ENCODE assay signal across 9 cellular contexts in genomic region chr11:96113100-96113710, GRCh38.
A peak's percentile ranks its signal among the peaks of the same experiment; 100 is the strongest.
DNase-seq lines count a peak whose midpoint lies in the region; ATAC-seq and TF ChIP-seq lines count a peak whose summit lies in the region.
"Had no signal": no experiment of that assay in that cellular context is flagged by ENCODE, and none has a peak within 500 bp of the region (broad histone marks: within the 10 kb centered on the region; RNA-seq: fewer than 3 reads in every experiment).

No MANE protein-coding gene starts in this region.

- no peak overlapping the region for H3K4me3 ChIP-seq in gastrocnemius medialis

- peaks cover 20% of the 10 kb centered on the region for H3K36me3 Mint-ChIP-seq in activated T-helper 17 cell treated with anti-CD3 and anti-CD28 coated beads, Interleukin-2, amount 50 U/mL, for 72 hours (ENCODE audit: low read depth)

- in situ Hi-C loops in gastrocnemius medialis (cut with MboI; ENCODE audit: low sequenced_read_pairs in 4 of 4) = no loop called here

- H3K27me3 ChIP-seq in gastrocnemius medialis = no peaks in the 10 kb centered on the region

- DNase-seq in Daoy (ENCODE audit: low read depth) (peak; percentile 12), fibroblast of peridontal ligament (ENCODE audit: extremely low read depth) (peak; percentile 85), gastrocnemius medialis (no peak), SK-N-DZ (ENCODE audit: low spot score) (no peak)
- no peak for DNase-seq in activated CD4-positive, CD25-positive, alpha-beta regulatory T cell treated with anti-CD3 and anti-CD28 coated beads, Interleukin-2, amount 50 U/mL, for 72 hours
- DNase-seq: NCI-H226 had no signal

- no peaks in the 10 kb centered on the region for H3K9me3 ChIP-seq in gastrocnemius medialis

- intact Hi-C loops in gastrocnemius medialis (cut with DNase I; ENCODE audit: low total_unique reads) = no loop called here

- peak overlapping the region; percentile 36 for H3K4me3 Mint-ChIP-seq in activated T-helper 17 cell treated with anti-CD3 and anti-CD28 coated beads, Interleukin-2, amount 50 U/mL, for 72 hours

- TF ChIP-seq POLR2A in gastrocnemius medialis (IDR thresholded peaks at IDR 0.05) = no peak

- peak overlapping the region; percentile 13 to 47 (median 32) for H3K27ac ChIP-seq in gastrocnemius medialis

- H3K36me3 ChIP-seq in gastrocnemius medialis = no peaks in the 10 kb centered on the region

- no peaks in the 10 kb centered on the region for H3K4me1 ChIP-seq in gastrocnemius medialis

- ATAC-seq in activated T-helper 17 cell treated with anti-CD3 and anti-CD28 coated beads, Interleukin-2, amount 50 U/mL, for 72 hours (replicated peaks) = no peak
- ATAC-seq in gastrocnemius medialis = no peak
- no peak for ATAC-seq in HG03565 (IDR thresholded peaks at IDR 0.05; ENCODE audit: unreplicated experiment)
- ATAC-seq in HG03196 (IDR thresholded peaks at IDR 0.05; ENCODE audit: unreplicated experiment) = no peak

- no peak for TF ChIP-seq CTCF in gastrocnemius medialis (IDR thresholded peaks at IDR 0.05 in 4 of 5, conservative IDR thresholded peaks at IDR 0.05 in 1 of 5)

- H3K27me3 Mint-ChIP-seq in activated T-helper 17 cell treated with anti-CD3 and anti-CD28 coated beads, Interleukin-2, amount 50 U/mL, for 72 hours = no peaks in the 10 kb centered on the region

- H3K9me3 Mint-ChIP-seq in activated T-helper 17 cell treated with anti-CD3 and anti-CD28 coated beads, Interleukin-2, amount 50 U/mL, for 72 hours = no peaks in the 10 kb centered on the region

- H3K4me1 Mint-ChIP-seq in activated T-helper 17 cell treated with anti-CD3 and anti-CD28 coated beads, Interleukin-2, amount 50 U/mL, for 72 hours = peaks cover 17% of the 10 kb centered on the region

- H3K27ac Mint-ChIP-seq in activated T-helper 17 cell treated with anti-CD3 and anti-CD28 coated beads, Interleukin-2, amount 50 U/mL, for 72 hours = peak overlapping the region; percentile 70

Comparison
In these comparisons a context has a peak if more than half of its experiments do, and no peak if none do; other contexts are left out.
1. DNase-seq: peak in Daoy (single experiment) and fibroblast of peridontal ligament (single experiment); none in gastrocnemius medialis (0 of 2), activated CD4-positive, CD25-positive, alpha-beta regulatory T cell treated with anti-CD3 and anti-CD28 coated beads, Interleukin-2, amount 50 U/mL, for 72 hours (single experiment) and SK-N-DZ (single experiment).